ENCODE assay signal across 8 cellular contexts in genomic region chr11:134240592-134240991, GRCh38. TPM values are rescaled to one million over a fixed set of nuclear protein-coding genes. Genes with fewer than 3 reads are reported as not detected.
"Had no signal": no experiment of that assay in that cellular context is flagged by ENCODE, and none has a peak within 500 bp of the region (broad histone marks: within the 10 kb centered on the region; RNA-seq: fewer than 3 reads in every experiment).

No MANE protein-coding gene starts in this region.

- H3K4me3 ChIP-seq: K562 had no signal

- H3K4me2 ChIP-seq: KMS-11 had no signal

- H3K9ac ChIP-seq: KMS-11 had no signal

- H3K27ac ChIP-seq: HL-60, KMS-11 had no signal

- DNase-seq: KBM-7, KG1 had no signal

- FAIRE-seq: HTR-8/SVneo, K562 had no signal

- ATAC-seq: K562 had no signal

RNA-seq across cellular contexts. Expression of gene GLB1L3, which starts 35.6 kb away (rescaled TPM):
- total RNA-seq: HT-29, IMR-90 had no signal
- polyA plus RNA-seq: IMR-90 had no signal
